Comparison of ENCODE assay signal across 19 cellular contexts in the genomic region with DNA sequence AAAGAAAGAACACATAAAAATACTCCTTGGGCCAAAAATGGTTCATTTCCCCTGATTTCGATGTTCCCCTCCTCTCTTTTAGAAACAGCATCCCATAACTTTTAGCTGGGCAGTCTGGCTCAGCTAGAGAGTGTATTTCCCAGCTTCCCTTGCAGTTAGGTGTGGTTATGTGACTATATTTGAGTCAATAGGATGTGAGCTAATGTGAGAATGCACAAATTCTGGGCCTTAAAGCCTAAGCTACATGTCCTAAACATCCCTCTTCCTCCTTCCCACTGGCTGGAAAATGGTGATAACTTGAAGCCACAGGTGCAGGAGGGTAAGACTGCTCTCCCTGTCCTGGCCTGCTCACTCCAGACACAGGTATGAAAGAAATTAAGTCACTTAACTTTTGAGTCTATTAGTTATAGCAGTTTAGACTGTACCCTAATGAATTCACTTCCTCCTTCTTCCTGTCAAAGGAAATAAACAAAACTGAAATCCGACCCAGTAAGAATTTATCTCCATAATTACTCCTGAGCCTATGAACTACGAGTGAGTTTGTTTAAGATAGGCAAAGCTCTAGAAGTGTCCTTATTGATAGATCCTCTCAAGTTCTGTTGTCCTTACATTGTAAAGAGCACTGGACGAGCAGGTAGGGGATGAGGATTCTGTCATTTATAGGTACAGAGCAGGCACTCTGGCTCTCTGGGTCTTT.
DNase-seq lines count a peak whose midpoint lies in the region; ATAC-seq and TF ChIP-seq lines count a peak whose summit lies in the region.
"Had no signal": no experiment of that assay in that cellular context is flagged by ENCODE, and none has a peak within 500 bp of the region (broad histone marks: within the 10 kb centered on the region; RNA-seq: fewer than 3 reads in every experiment).

No MANE protein-coding gene starts in this region.

- DNase-seq in DMS53 treated with DMSO at 0.1 percent for 48 hours (lab: John Stamatoyannopoulos, UW; ENCODE audit: unreplicated experiment) (peak; percentile 54), HFFc6 (no peak), SJSA1 (ENCODE audit: low read depth in 1 of 2, low spot score in 2 of 2) (peak in 1 of 2 experiments; percentile 15), mesenchymal stem cell (peak; percentile 16), colonic mucosa (no peak)
- DNase-seq: activated CD4-positive, CD25-positive, alpha-beta regulatory T cell; activated effector memory CD4-positive, alpha-beta T cell treated with Interleukin-2 at 50 U/mL for 16 hours; amygdala; natural killer cell; NCI-H1694; NCI-H524 treated with DMSO at 0.1 percent for 48 hours; stimulated activated naive CD4-positive, alpha-beta T cell treated with Interleukin-2 at 50 U/mL for 16 hours; T-cell; transverse colon had no signal

- no peak overlapping the region for H3K4me3 Mint-ChIP-seq in HFFc6
- H3K4me3 Mint-ChIP-seq: natural killer cell, T-cell had no signal

- H3K9me3 ChIP-seq in SJSA1 (replicated peaks) (no peaks in the 10 kb centered on the region), mesenchymal stem cell (ENCODE audit: control insufficient read depth, low read length) (no peaks in the 10 kb centered on the region), colonic mucosa (no peaks in the 10 kb centered on the region)
- H3K9me3 ChIP-seq: transverse colon had no signal

- H3K36me3 Mint-ChIP-seq in HFFc6 (ENCODE audit: low read depth), result no peaks in the 10 kb centered on the region
- H3K36me3 Mint-ChIP-seq: natural killer cell, T-cell had no signal

- peak overlapping the region; percentile 55 for H3K27ac Mint-ChIP-seq in HFFc6
- H3K27ac Mint-ChIP-seq: natural killer cell, T-cell had no signal

- H2BK12ac ChIP-seq in mesenchymal stem cell (ENCODE audit: low read length in 2 of 2), result peak overlapping the region in 1 of 2 experiments; percentile 95

- peaks cover 2% of the 10 kb centered on the region; the same call in 1 of the 2 replicates for H3K27me3 Mint-ChIP-seq in HFFc6 (ENCODE audit: insufficient read depth)

- H3K23ac ChIP-seq in mesenchymal stem cell (ENCODE audit: low read length in 2 of 2), result no peak overlapping the region

- peaks cover 20% of the 10 kb centered on the region for H3K4me1 ChIP-seq in SJSA1 (replicated peaks)
- peaks cover 2% of the 10 kb centered on the region for H3K4me1 ChIP-seq in mesenchymal stem cell (ENCODE audit: control insufficient read depth, insufficient read depth, low read depth, low read length)
- H3K4me1 ChIP-seq in colonic mucosa, result no peaks in the 10 kb centered on the region
- H3K4me1 ChIP-seq: transverse colon had no signal

- WGBS in mesenchymal stem cell, result 25% methylated on average over 3 of the region's 4 CpGs

- H2BK5ac ChIP-seq in mesenchymal stem cell (ENCODE audit: low read depth, low read length, poor library complexity, severe bottlenecking), result no peak overlapping the region

- peak overlapping the region; percentile 43 for H3K9ac ChIP-seq in mesenchymal stem cell (ENCODE audit: low read length)
- H3K9ac ChIP-seq in colonic mucosa (ENCODE audit: low read depth in 2 of 2, low read length in 2 of 2), result no peak overlapping the region
- H3K9ac ChIP-seq: KMS-11 had no signal

- H3K4me3 ChIP-seq in SJSA1 (no peak overlapping the region), mesenchymal stem cell (ENCODE audit: insufficient read depth in 1 of 2, low read depth in 1 of 2, low read length in 2 of 2) (no peak overlapping the region), colonic mucosa (no peak overlapping the region)
- H3K4me3 ChIP-seq: lung, transverse colon had no signal

- H2BK120ac ChIP-seq in mesenchymal stem cell (ENCODE audit: low read depth, low read length), result no peak overlapping the region

- intact Hi-C loops in colonic mucosa (cut with DNase I), result no loop called here

- H3K27ac ChIP-seq in SJSA1 (peak overlapping the region; percentile 32; the same call in 1 of the 2 replicates), mesenchymal stem cell (ENCODE audit: low read length, poor library complexity, severe bottlenecking) (no peak overlapping the region), colonic mucosa (no peak overlapping the region)
- H3K27ac ChIP-seq: C4-2B, KMS-11, transverse colon had no signal

- no peak overlapping the region for H2AK5ac ChIP-seq in mesenchymal stem cell (ENCODE audit: low read length, severe bottlenecking)

- H3K4ac ChIP-seq in mesenchymal stem cell (ENCODE audit: low read depth in 1 of 2, low read length in 2 of 2), result peak overlapping the region in 1 of 2 experiments; percentile 89

- no peak overlapping the region for H4K8ac ChIP-seq in mesenchymal stem cell (ENCODE audit: low read length)

- no peaks in the 10 kb centered on the region for H3K9me3 Mint-ChIP-seq in HFFc6
- H3K9me3 Mint-ChIP-seq: natural killer cell, T-cell had no signal

- H4K91ac ChIP-seq in mesenchymal stem cell (ENCODE audit: low read length), result no peak overlapping the region

- no peak overlapping the region for H2BK15ac ChIP-seq in mesenchymal stem cell (ENCODE audit: low read depth, poor library complexity, severe bottlenecking)

- H3K36me3 ChIP-seq in SJSA1 (no peaks in the 10 kb centered on the region), mesenchymal stem cell (ENCODE audit: control insufficient read depth in 1 of 2, insufficient read depth in 2 of 2, low read depth in 1 of 2, low read length in 2 of 2) (no peaks in the 10 kb centered on the region), colonic mucosa (no peaks in the 10 kb centered on the region)
- H3K36me3 ChIP-seq: transverse colon had no signal

- no peaks in the 10 kb centered on the region for H3K79me1 ChIP-seq in mesenchymal stem cell (replicated peaks; ENCODE audit: low read length, poor library complexity, severe bottlenecking)

- H3K4me1 Mint-ChIP-seq in HFFc6 (ENCODE audit: low read depth), result peaks cover 43% of the 10 kb centered on the region
- H3K4me1 Mint-ChIP-seq: natural killer cell had no signal

- peak overlapping the region; percentile 10 for H2AFZ ChIP-seq in mesenchymal stem cell (ENCODE audit: low read depth, low read length)

- no peak for ATAC-seq in HG03025 (IDR thresholded peaks at IDR 0.05; ENCODE audit: low FRiP score, unreplicated experiment)
- no peak for ATAC-seq in GM21723 (IDR thresholded peaks at IDR 0.05; ENCODE audit: unreplicated experiment)
- ATAC-seq: natural killer cell, T-cell had no signal

- peak overlapping the region in 1 of 2 experiments; percentile 80 for H3K18ac ChIP-seq in mesenchymal stem cell (ENCODE audit: low read depth in 1 of 2, low read length in 2 of 2)

- H3K4me2 ChIP-seq in mesenchymal stem cell (ENCODE audit: low read length, poor library complexity, severe bottlenecking), result no peak overlapping the region
- H3K4me2 ChIP-seq: KMS-11 had no signal

- no peak overlapping the region for H3K14ac ChIP-seq in mesenchymal stem cell (ENCODE audit: low read length in 2 of 2)

- no peak for TF ChIP-seq CTCF in HFFc6 (IDR thresholded peaks at IDR 0.05)
- no peak for TF ChIP-seq CTCF in colonic mucosa (IDR thresholded peaks at IDR 0.05)

- no peaks in the 10 kb centered on the region for H3K27me3 ChIP-seq in SJSA1 (replicated peaks)
- no peaks in the 10 kb centered on the region for H3K27me3 ChIP-seq in mesenchymal stem cell (ENCODE audit: control insufficient read depth in 1 of 2, insufficient read depth in 1 of 2, low read length in 2 of 2)
- no peaks in the 10 kb centered on the region for H3K27me3 ChIP-seq in colonic mucosa
- H3K27me3 ChIP-seq: transverse colon had no signal

Comparison
In these comparisons a context has a peak if more than half of its experiments do, and no peak if none do; other contexts are left out.
1. DNase-seq: peak in DMS53 treated with DMSO at 0.1 percent for 48 hours (single experiment) and mesenchymal stem cell (single experiment); none in HFFc6 (single experiment) and colonic mucosa (single experiment).